ENCODE assay signal across 8 cellular contexts in genomic region chr1:210783925-210784324, GRCh38.
"Had no signal": no experiment of that assay in that cellular context is flagged by ENCODE, and none has a peak within 500 bp of the region (broad histone marks: within the 10 kb centered on the region; RNA-seq: fewer than 3 reads in every experiment).

No MANE protein-coding gene starts in this region.

- H3K27ac ChIP-seq: GM23248 had no signal

- H3K27ac Mint-ChIP-seq: HFFc6 had no signal

- H3K36me3 ChIP-seq: HAP-1 had no signal

- H3K4me3 Mint-ChIP-seq: HFFc6 had no signal

- ATAC-seq: HCT116, K562 had no signal

- H3K9me3 Mint-ChIP-seq: HFFc6 had no signal

- H3K9ac ChIP-seq: GM23248 had no signal

- H3K4me1 ChIP-seq: HAP-1 had no signal

- DNase-seq: GM23248, GOT3, H7, HFFc6, IMR-90 had no signal

- H3K9me3 ChIP-seq: HAP-1 had no signal

- H2AFZ ChIP-seq: GM23248 had no signal

- H3K4me3 ChIP-seq: GM23248, HAP-1, K562 had no signal
